ENCODE assay signal across 8 cellular contexts in genomic region chr9:128361981-128362646, GRCh38. TPM values are rescaled to one million over a fixed set of nuclear protein-coding genes. Genes with fewer than 3 reads are reported as not detected.
DNase-seq lines count a peak whose midpoint lies in the region; ATAC-seq and FAIRE-seq lines count a peak whose summit lies in the region.

No MANE protein-coding gene starts in this region.

- peak; percentile 60 for ATAC-seq in GM19455 (IDR thresholded peaks at IDR 0.05; ENCODE audit: unreplicated experiment)
- peak; percentile 94 for ATAC-seq in activated T-helper 17 cell treated with anti-CD3 and anti-CD28 coated beads, Interleukin-2, amount 50 U/mL, for 72 hours (replicated peaks)
- ATAC-seq in natural killer cell treated with Interleukin-12 subunit alpha and Interleukin-12 subunit beta and Interleukin-15 and Interleukin-18, amount 100 ng/mL, for 72 hours: peak; percentile 80 to 89

- no peaks in the 10 kb centered on the region for H3K9me3 Mint-ChIP-seq in activated T-helper 17 cell treated with anti-CD3 and anti-CD28 coated beads, Interleukin-2, amount 50 U/mL, for 72 hours
- H3K9me3 Mint-ChIP-seq in natural killer cell treated with Interleukin-12 subunit alpha and Interleukin-12 subunit beta and Interleukin-15 and Interleukin-18, amount 100 ng/mL, for 72 hours: no peaks in the 10 kb centered on the region
- H3K9me3 Mint-ChIP-seq in stimulated activated naive CD8-positive, alpha-beta T cell treated with anti-CD3 and anti-CD28 coated beads, Interleukin-15, Interleukin-2, amounts not matched to agents 100 ng/mL and 50 ng/mL, for 24 hours: no peaks in the 10 kb centered on the region

- DNase-seq in C1 segment of cervical spinal cord (lab: John Stamatoyannopoulos, UW) (peak in 13 of 14 donors; percentile 64 to 86 (median 79)), KG1 (lab: John Stamatoyannopoulos, UW) (peak; percentile 29), RCC 7860 (ENCODE audit: low spot score) (peak; percentile 67), fibroblast of peridontal ligament (ENCODE audit: extremely low read depth) (peak; percentile 86)
- peak; percentile 75 for DNase-seq in natural killer cell treated with Interleukin-12 subunit alpha and Interleukin-12 subunit beta and Interleukin-15 and Interleukin-18, amount 100 ng/mL, for 72 hours (ENCODE audit: low spot score)

- no peak for FAIRE-seq in RCC 7860 (lab: Jason Lieb, UNC)

- H3K27ac Mint-ChIP-seq in activated T-helper 17 cell treated with anti-CD3 and anti-CD28 coated beads, Interleukin-2, amount 50 U/mL, for 72 hours: peak overlapping the region; percentile 77
- peak overlapping the region in 1 of 2 donors; percentile 49 for H3K27ac Mint-ChIP-seq in natural killer cell treated with Interleukin-12 subunit alpha and Interleukin-12 subunit beta and Interleukin-15 and Interleukin-18, amount 100 ng/mL, for 72 hours
- peak overlapping the region; percentile 75 for H3K27ac Mint-ChIP-seq in stimulated activated naive CD8-positive, alpha-beta T cell treated with anti-CD3 and anti-CD28 coated beads, Interleukin-15, Interleukin-2, amounts not matched to agents 100 ng/mL and 50 ng/mL, for 24 hours

- H3K4me1 Mint-ChIP-seq in activated T-helper 17 cell treated with anti-CD3 and anti-CD28 coated beads, Interleukin-2, amount 50 U/mL, for 72 hours: no peaks in the 10 kb centered on the region
- peaks cover 0 to 11% of the 10 kb centered on the region in 2 donors for H3K4me1 Mint-ChIP-seq in natural killer cell treated with Interleukin-12 subunit alpha and Interleukin-12 subunit beta and Interleukin-15 and Interleukin-18, amount 100 ng/mL, for 72 hours (ENCODE audit: low read depth in 2 of 2)
- H3K4me1 Mint-ChIP-seq in stimulated activated naive CD8-positive, alpha-beta T cell treated with anti-CD3 and anti-CD28 coated beads, Interleukin-15, Interleukin-2, amounts not matched to agents 100 ng/mL and 50 ng/mL, for 24 hours (ENCODE audit: low read depth): peaks cover 21% of the 10 kb centered on the region

- H3K4me3 Mint-ChIP-seq in activated T-helper 17 cell treated with anti-CD3 and anti-CD28 coated beads, Interleukin-2, amount 50 U/mL, for 72 hours: peak overlapping the region; percentile 73
- H3K4me3 Mint-ChIP-seq in natural killer cell treated with Interleukin-12 subunit alpha and Interleukin-12 subunit beta and Interleukin-15 and Interleukin-18, amount 100 ng/mL, for 72 hours: peak overlapping the region; percentile 62
- H3K4me3 Mint-ChIP-seq in stimulated activated naive CD8-positive, alpha-beta T cell treated with anti-CD3 and anti-CD28 coated beads, Interleukin-15, Interleukin-2, amounts not matched to agents 100 ng/mL and 50 ng/mL, for 24 hours: peak overlapping the region; percentile 70

- H3K27me3 Mint-ChIP-seq in activated T-helper 17 cell treated with anti-CD3 and anti-CD28 coated beads, Interleukin-2, amount 50 U/mL, for 72 hours: no peaks in the 10 kb centered on the region
- H3K27me3 Mint-ChIP-seq in natural killer cell treated with Interleukin-12 subunit alpha and Interleukin-12 subunit beta and Interleukin-15 and Interleukin-18, amount 100 ng/mL, for 72 hours: peaks cover 0 to 4% of the 10 kb centered on the region in 2 donors
- no peaks in the 10 kb centered on the region for H3K27me3 Mint-ChIP-seq in stimulated activated naive CD8-positive, alpha-beta T cell treated with anti-CD3 and anti-CD28 coated beads, Interleukin-15, Interleukin-2, amounts not matched to agents 100 ng/mL and 50 ng/mL, for 24 hours

- H3K36me3 Mint-ChIP-seq in activated T-helper 17 cell treated with anti-CD3 and anti-CD28 coated beads, Interleukin-2, amount 50 U/mL, for 72 hours (ENCODE audit: low read depth): peaks cover 4% of the 10 kb centered on the region
- H3K36me3 Mint-ChIP-seq in natural killer cell treated with Interleukin-12 subunit alpha and Interleukin-12 subunit beta and Interleukin-15 and Interleukin-18, amount 100 ng/mL, for 72 hours: no peaks in the 10 kb centered on the region
- no peaks in the 10 kb centered on the region for H3K36me3 Mint-ChIP-seq in stimulated activated naive CD8-positive, alpha-beta T cell treated with anti-CD3 and anti-CD28 coated beads, Interleukin-15, Interleukin-2, amounts not matched to agents 100 ng/mL and 50 ng/mL, for 24 hours (ENCODE audit: low read depth)

RNA-seq across cellular contexts. Expression of gene URM1, which starts 9.1 kb away (rescaled TPM):
- total RNA-seq in activated T-helper 17 cell treated with anti-CD3 and anti-CD28 coated beads, Interleukin-2, amount 50 U/mL, for 72 hours: 10 to 100 TPM; 41.4 to 83.5 TPM
- 10 to 100 TPM; 83.6 to 89.4 TPM for total RNA-seq in natural killer cell treated with Interleukin-12 subunit alpha and Interleukin-12 subunit beta and Interleukin-15 and Interleukin-18, amount 100 ng/mL, for 72 hours

RNA-seq across cellular contexts. Expression of gene SLC27A4, which starts 21.8 kb away (rescaled TPM):
- 10 to 100 TPM in 1 of 2 donors, 1 to 10 TPM in 1; 7.7 to 22.3 TPM for total RNA-seq in activated T-helper 17 cell treated with anti-CD3 and anti-CD28 coated beads, Interleukin-2, amount 50 U/mL, for 72 hours
- 10 to 100 TPM; 23.5 to 32.3 TPM for total RNA-seq in natural killer cell treated with Interleukin-12 subunit alpha and Interleukin-12 subunit beta and Interleukin-15 and Interleukin-18, amount 100 ng/mL, for 72 hours

RNA-seq across cellular contexts. Expression of gene COQ4, which starts 39.5 kb away (rescaled TPM):
- 10 to 100 TPM; 30.8 to 44.4 TPM for total RNA-seq in activated T-helper 17 cell treated with anti-CD3 and anti-CD28 coated beads, Interleukin-2, amount 50 U/mL, for 72 hours
- total RNA-seq in natural killer cell treated with Interleukin-12 subunit alpha and Interleukin-12 subunit beta and Interleukin-15 and Interleukin-18, amount 100 ng/mL, for 72 hours: 10 to 100 TPM; 39.6 to 65.7 TPM

RNA-seq across cellular contexts. Expression of gene TRUB2, which starts 39.9 kb away (rescaled TPM):
- 10 to 100 TPM; 22.6 to 35.2 TPM for total RNA-seq in activated T-helper 17 cell treated with anti-CD3 and anti-CD28 coated beads, Interleukin-2, amount 50 U/mL, for 72 hours
- 10 to 100 TPM; 28.4 to 38.0 TPM for total RNA-seq in natural killer cell treated with Interleukin-12 subunit alpha and Interleukin-12 subunit beta and Interleukin-15 and Interleukin-18, amount 100 ng/mL, for 72 hours

RNA-seq across cellular contexts. Expression of gene CERCAM, which starts 58.5 kb away (rescaled TPM):
- 1 to 10 TPM in 1 of 2 donors, under 1 TPM in 1; 0.56 to 1.7 TPM for total RNA-seq in activated T-helper 17 cell treated with anti-CD3 and anti-CD28 coated beads, Interleukin-2, amount 50 U/mL, for 72 hours
- 1 to 10 TPM; 7.4 TPM for total RNA-seq in natural killer cell treated with Interleukin-12 subunit alpha and Interleukin-12 subunit beta and Interleukin-15 and Interleukin-18, amount 100 ng/mL, for 72 hours

Comparison
In these comparisons a context has a peak if more than half of its experiments do, and no peak if none do; other contexts are left out.
1. Peak in every context shown above with its lines: DNase-seq and ATAC-seq.
2. DNase-seq: peak in every context shown above with its lines; median percentile 86 in fibroblast of peridontal ligament; 79 in C1 segment of cervical spinal cord; 75 in natural killer cell treated with Interleukin-12 subunit alpha and Interleukin-12 subunit beta and Interleukin-15 and Interleukin-18, amount 100 ng/mL, for 72 hours; 67 in RCC 7860; 29 in KG1.